Comparison of ENCODE assay signal across 1 cellular context in genomic region chr2:72108121-72108520, GRCh38.
TF ChIP-seq lines count a peak whose summit lies in the region.

No MANE protein-coding gene starts in this region.

TF ChIP-seq in IMR-90, 13 proteins besides CTCF, POLR2A, EP300 and RAD21:
- TF ChIP-seq BHLHE40 (IDR thresholded peaks at IDR 0.05; ENCODE audit: low read depth, low read length) (no peak), MAZ (IDR thresholded peaks at IDR 0.05; ENCODE audit: borderline replicate concordance, low read depth, low read length) (no peak), MXI1 (IDR thresholded peaks at IDR 0.05; ENCODE audit: borderline replicate concordance, low read depth, low read length) (no peak), MAFK (IDR thresholded peaks at IDR 0.05; ENCODE audit: low read depth, low read length) (no peak), RCOR1 (IDR thresholded peaks at IDR 0.05; ENCODE audit: insufficient replicate concordance, low read length) (no peak), RFX5 (IDR thresholded peaks at IDR 0.05; ENCODE audit: low read depth, low read length) (no peak), FOS (IDR thresholded peaks at IDR 0.05; ENCODE audit: low read depth, low read length) (no peak), SMC3 (IDR thresholded peaks at IDR 0.05; ENCODE audit: low read depth, low read length) (no peak), USF2 (IDR thresholded peaks at IDR 0.05; ENCODE audit: low read depth, low read length) (no peak), CHD1 (IDR thresholded peaks at IDR 0.05; ENCODE audit: low read depth, low read length) (no peak)
- TF ChIP-seq, protein P1, sequence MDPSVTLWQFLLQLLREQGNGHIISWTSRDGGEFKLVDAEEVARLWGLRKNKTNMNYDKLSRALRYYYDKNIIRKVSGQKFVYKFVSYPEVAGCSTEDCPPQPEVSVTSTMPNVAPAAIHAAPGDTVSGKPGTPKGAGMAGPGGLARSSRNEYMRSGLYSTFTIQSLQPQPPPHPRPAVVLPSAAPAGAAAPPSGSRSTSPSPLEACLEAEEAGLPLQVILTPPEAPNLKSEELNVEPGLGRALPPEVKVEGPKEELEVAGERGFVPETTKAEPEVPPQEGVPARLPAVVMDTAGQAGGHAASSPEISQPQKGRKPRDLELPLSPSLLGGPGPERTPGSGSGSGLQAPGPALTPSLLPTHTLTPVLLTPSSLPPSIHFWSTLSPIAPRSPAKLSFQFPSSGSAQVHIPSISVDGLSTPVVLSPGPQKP (IDR thresholded peaks at IDR 0.05; ENCODE audit: borderline replicate concordance, low read depth, low read length), result no peak
